Comparison of ENCODE assay signal across 8 cellular contexts in genomic region chr12:110100315-110100970, GRCh38. TPM values are rescaled to one million over a fixed set of nuclear protein-coding genes. Genes with fewer than 3 reads are reported as not detected.
DNase-seq lines count a peak whose midpoint lies in the region; ATAC-seq and TF ChIP-seq lines count a peak whose summit lies in the region.

No MANE protein-coding gene starts in this region.

- no peaks in the 10 kb centered on the region for H3K9me2 ChIP-seq in DOHH2 (replicated peaks; ENCODE audit: control insufficient read depth, low read length)

- TF ChIP-seq POLR2A in Peyer's patch (IDR thresholded peaks at IDR 0.05), result no peak

- no peak overlapping the region for H3K4me3 Mint-ChIP-seq in neural progenitor cell

- H3K36me3 ChIP-seq in DOHH2 (ENCODE audit: control insufficient read depth, low read length), result no peaks in the 10 kb centered on the region
- no peaks in the 10 kb centered on the region for H3K36me3 ChIP-seq in Peyer's patch
- no peaks in the 10 kb centered on the region for H3K36me3 ChIP-seq in fibroblast of lung (ENCODE audit: control insufficient read depth, insufficient read depth, low read length)
- H3K36me3 ChIP-seq in neural progenitor cell, result no peaks in the 10 kb centered on the region

- H3K36me3 Mint-ChIP-seq in neural progenitor cell, result no peaks in the 10 kb centered on the region

- H3F3A ChIP-seq in DOHH2 (ENCODE audit: control insufficient read depth, insufficient read depth), result peaks cover 6% of the 10 kb centered on the region; the same call in 1 of the 2 replicates
- no peaks in the 10 kb centered on the region for H3F3A ChIP-seq in neural progenitor cell (ENCODE audit: low read depth)

- H3K27ac Mint-ChIP-seq in neural progenitor cell, result no peak overlapping the region

- H3K9me3 Mint-ChIP-seq in neural progenitor cell, result no peaks in the 10 kb centered on the region

- peak; percentile 89 for TF ChIP-seq CTCF in DOHH2 (IDR thresholded peaks at IDR 0.05; ENCODE audit: low read depth, low read length, poor library complexity, severe bottlenecking)
- TF ChIP-seq CTCF in Peyer's patch (IDR thresholded peaks at IDR 0.05), result peak; percentile 74 to 97 (median 93)
- TF ChIP-seq CTCF in fibroblast of lung (conservative IDR thresholded peaks at IDR 0.05 in 1 of 2, IDR thresholded peaks at IDR 0.05 in 1 of 2; ENCODE audit: low read depth in 1 of 2, low read length in 2 of 2), result peak; percentile 98
- TF ChIP-seq CTCF in neural progenitor cell (IDR thresholded peaks at IDR 0.05), result peak; percentile 96

- peaks cover 2% of the 10 kb centered on the region for H3K27me3 Mint-ChIP-seq in neural progenitor cell (ENCODE audit: insufficient read depth, low read depth)

- H3K4me3 ChIP-seq in DOHH2 (ENCODE audit: low read length) (peak overlapping the region; percentile 43), Peyer's patch (no peak overlapping the region), fibroblast of lung (replicated peaks in 1 of 4; ENCODE audit: control extremely low read depth in 1 of 4, insufficient read depth in 1 of 4, low read depth in 3 of 4, low read length in 4 of 4) (no peak overlapping the region), neural progenitor cell (no peak overlapping the region)

- H4K20me1 ChIP-seq in DOHH2 (ENCODE audit: control insufficient read depth, insufficient read depth, low read depth, low read length), result no peaks in the 10 kb centered on the region
- no peaks in the 10 kb centered on the region for H4K20me1 ChIP-seq in fibroblast of lung (ENCODE audit: control insufficient read depth, extremely low read depth, insufficient read depth, low read length)
- no peaks in the 10 kb centered on the region for H4K20me1 ChIP-seq in neural progenitor cell (ENCODE audit: low read depth)

- H3K79me2 ChIP-seq in DOHH2 (ENCODE audit: control insufficient read depth, low read length) (no peaks in the 10 kb centered on the region), fibroblast of lung (ENCODE audit: control insufficient read depth, insufficient read depth, low read length) (no peaks in the 10 kb centered on the region), neural progenitor cell (ENCODE audit: low read depth) (no peaks in the 10 kb centered on the region)

- no peaks in the 10 kb centered on the region for H3K27me3 ChIP-seq in DOHH2 (ENCODE audit: control insufficient read depth, low read length)
- H3K27me3 ChIP-seq in Peyer's patch, result no peaks in the 10 kb centered on the region
- H3K27me3 ChIP-seq in fibroblast of lung (ENCODE audit: control insufficient read depth, insufficient read depth, low read length), result no peaks in the 10 kb centered on the region
- H3K27me3 ChIP-seq in neural progenitor cell, result no peaks in the 10 kb centered on the region

- H3K4me1 ChIP-seq in DOHH2 (ENCODE audit: control insufficient read depth, low read length), result peaks cover 21% of the 10 kb centered on the region
- H3K4me1 ChIP-seq in Peyer's patch, result no peaks in the 10 kb centered on the region
- no peaks in the 10 kb centered on the region for H3K4me1 ChIP-seq in fibroblast of lung (ENCODE audit: control insufficient read depth, extremely low read depth, insufficient read depth, low read length)
- no peaks in the 10 kb centered on the region for H3K4me1 ChIP-seq in neural progenitor cell

- H3K9me3 ChIP-seq in DOHH2 (ENCODE audit: control insufficient read depth, insufficient read depth, low read length) (peaks cover 3% of the 10 kb centered on the region; the same call in 1 of the 2 replicates), Peyer's patch (no peaks in the 10 kb centered on the region), fibroblast of lung (ENCODE audit: control insufficient read depth, insufficient read depth, low read depth, low read length) (no peaks in the 10 kb centered on the region), neural progenitor cell (ENCODE audit: low read depth) (no peaks in the 10 kb centered on the region)

- peak in 2 of 3 donors; percentile 73 to 90 for DNase-seq in Peyer's patch
- peak; percentile 68 to 71 for DNase-seq in activated T-cell treated with anti-CD3 and anti-CD28 coated beads, Interleukin-2, amount 50 U/mL, for 48 hours
- peak; percentile 62 to 85 for DNase-seq in fibroblast of lung (ENCODE audit: low read depth in 2 of 2)
- peak; percentile 82 for DNase-seq in neural progenitor cell (ENCODE audit: low spot score)

- H3K4me1 Mint-ChIP-seq in neural progenitor cell, result peaks cover 8% of the 10 kb centered on the region

- peak; percentile 95 for TF ChIP-seq RAD21 in Ishikawa (IDR thresholded peaks at IDR 0.05; ENCODE audit: low read depth)

- H3K4me2 ChIP-seq in DOHH2 (ENCODE audit: low read length), result peak overlapping the region; percentile 57
- H3K4me2 ChIP-seq in fibroblast of lung (ENCODE audit: extremely low read depth, insufficient read depth, low read length), result no peak overlapping the region
- no peak overlapping the region for H3K4me2 ChIP-seq in neural progenitor cell

- H2AFZ ChIP-seq in fibroblast of lung (ENCODE audit: low read length), result peak overlapping the region; percentile 67
- H2AFZ ChIP-seq in neural progenitor cell (replicated peaks), result peak overlapping the region; percentile 32

- peak overlapping the region; percentile 50 for H3K27ac ChIP-seq in DOHH2 (ENCODE audit: low read depth, low read length)
- peak overlapping the region in 2 of 4 donors; percentile 7 to 69 for H3K27ac ChIP-seq in Peyer's patch
- H3K27ac ChIP-seq in fibroblast of lung (ENCODE audit: insufficient read depth, low read length), result no peak overlapping the region
- H3K27ac ChIP-seq in neural progenitor cell, result no peak overlapping the region
- peak overlapping the region; percentile 86 for H3K27ac ChIP-seq in temporal lobe (ENCODE audit: low read depth, low read length)

- H3K9ac ChIP-seq in fibroblast of lung (ENCODE audit: insufficient read depth, low read length) (no peak overlapping the region), neural progenitor cell (no peak overlapping the region)

- ATAC-seq in GM21529 (IDR thresholded peaks at IDR 0.05; ENCODE audit: unreplicated experiment), result peak; percentile 83

- TF ChIP-seq EP300 in Ishikawa (IDR thresholded peaks at IDR 0.05; ENCODE audit: borderline replicate concordance), result no peak

TF ChIP-seq in Ishikawa, 13 proteins besides CTCF, POLR2A, EP300 and RAD21:
- no peak for TF ChIP-seq MAX (IDR thresholded peaks at IDR 0.05)
- TF ChIP-seq TAF1 (IDR thresholded peaks at IDR 0.05; ENCODE audit: low read depth), result no peak
- TF ChIP-seq ZBTB7A (IDR thresholded peaks at IDR 0.05; ENCODE audit: low read depth), result no peak
- no peak for TF ChIP-seq CEBPB (IDR thresholded peaks at IDR 0.05)
- no peak for TF ChIP-seq NFIC (IDR thresholded peaks at IDR 0.05)
- no peak for TF ChIP-seq TEAD4 (IDR thresholded peaks at IDR 0.05)
- no peak for TF ChIP-seq TCF12 (IDR thresholded peaks at IDR 0.05; ENCODE audit: low read depth)
- no peak for TF ChIP-seq REST (IDR thresholded peaks at IDR 0.05; ENCODE audit: low read depth)
- TF ChIP-seq YY1 (IDR thresholded peaks at IDR 0.05; ENCODE audit: low read depth), result no peak

RNA-seq across cellular contexts. Expression of gene IFT81, which starts 23.7 kb away (rescaled TPM):
- total RNA-seq in Peyer's patch, result 10 to 100 TPM in 1 of 4 donors, 1 to 10 TPM in 3; 2.5 to 20.6 (median 7.5) TPM
- 23.6 and 33.1 TPM in 2 replicates for total RNA-seq in fibroblast of lung
- polyA plus RNA-seq in fibroblast of lung, result 13.1 and 17.7 TPM in 2 replicates
- polyA plus RNA-seq in fibroblast of lung (2012), result 8.8 and 11.7 TPM in 2 replicates
- polyA minus RNA-seq in fibroblast of lung (ENCODE audit: low replicate concordance), result 0.33 and 0.59 TPM in 2 replicates
- total RNA-seq in neural progenitor cell (ENCODE audit: low replicate concordance), result 52.7 and 73.8 TPM in 2 replicates
- total RNA-seq in temporal lobe, result 81.6 TPM

RNA-seq across cellular contexts. Expression of gene C12orf76, which starts 52.1 kb away (rescaled TPM):
- total RNA-seq in Peyer's patch, result 10 to 100 TPM; 14.9 to 23.1 (median 17.5) TPM
- 17.2 and 20.8 TPM in 2 replicates for total RNA-seq in fibroblast of lung
- 5.5 and 8.5 TPM in 2 replicates for polyA plus RNA-seq in fibroblast of lung
- polyA plus RNA-seq in fibroblast of lung (2012), result 5.1 and 10.2 TPM in 2 replicates
- 1.6 and 16.4 TPM in 2 replicates for polyA minus RNA-seq in fibroblast of lung (ENCODE audit: low replicate concordance)
- 39.8 and 48.8 TPM in 2 replicates for total RNA-seq in neural progenitor cell (ENCODE audit: low replicate concordance)
- total RNA-seq in temporal lobe, result 62.4 TPM

Comparison
In these comparisons a context has a peak if more than half of its experiments do, and no peak if none do; other contexts are left out.
1. H3K27ac ChIP-seq: peak in DOHH2 (single experiment) and temporal lobe (single experiment); none in fibroblast of lung (single experiment) and neural progenitor cell (single experiment).
2. Peak in every context shown above with its lines, with median percentiles within 50 percentile points of each other: CTCF ChIP-seq and DNase-seq.